Comparison of ENCODE assay signal across 18 cellular contexts in the genomic region with DNA sequence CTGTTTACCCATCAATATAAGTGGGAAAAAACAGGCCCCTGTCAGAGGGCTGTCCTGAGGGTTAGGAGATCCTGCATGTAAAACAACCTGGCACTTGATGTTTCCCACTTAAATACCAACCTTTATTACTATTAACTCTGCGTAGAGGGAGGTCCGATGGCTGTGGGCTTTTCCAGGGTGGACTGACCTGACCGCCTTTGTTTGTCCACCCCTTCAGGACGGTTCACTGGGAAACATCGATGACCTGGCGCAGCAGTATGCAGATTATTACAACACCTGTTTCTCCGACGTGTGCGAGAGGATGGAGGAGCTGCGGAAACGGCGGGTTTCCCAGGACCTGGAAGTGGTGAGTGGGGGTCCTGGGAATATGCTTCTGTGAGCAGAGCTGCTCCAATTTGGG. TPM values are rescaled to one million over a fixed set of nuclear protein-coding genes. Genes with fewer than 3 reads are reported as not detected.
DNase-seq lines count a peak whose midpoint lies in the region; ATAC-seq and TF ChIP-seq lines count a peak whose summit lies in the region.
"Had no signal": no experiment of that assay in that cellular context is flagged by ENCODE, and none has a peak within 500 bp of the region (broad histone marks: within the 10 kb centered on the region; RNA-seq: fewer than 3 reads in every experiment).

No MANE protein-coding gene starts in this region.

- no peak overlapping the region for H4K8ac ChIP-seq in H9 (replicated peaks; ENCODE audit: insufficient read length, low read depth, low read length)

- H3K36me3 Mint-ChIP-seq in H9 (ENCODE audit: insufficient read depth in 1 of 3, low read depth in 3 of 3) (peaks cover 0 to 23% (median 22%) of the 10 kb centered on the region in 3 experiments; a peak in 5 of 7 replicates), osteocyte (ENCODE audit: unreplicated experiment) (peaks cover 16% of the 10 kb centered on the region)

- H3K4me1 ChIP-seq in H9 (ENCODE audit: insufficient read depth, low read length) (peaks cover 3% of the 10 kb centered on the region; the same call in 1 of the 2 replicates), lower lobe of right lung (peaks cover 69% of the 10 kb centered on the region), upper lobe of right lung (peaks cover 34% of the 10 kb centered on the region)
- H3K4me1 ChIP-seq: Caco-2, HAP-1 had no signal

- no CpG with 5 or more reads among the region's 12 CpGs for WGBS in H9 (ENCODE audit: extremely low coverage, insufficient read length, low lambda C conversion rate)

- H3K56ac ChIP-seq in H9 (ENCODE audit: insufficient read length, low read depth, low read length) = no peak overlapping the region

- no peak overlapping the region for H3K4me2 ChIP-seq in H9 (ENCODE audit: insufficient read depth, insufficient read length, low read length)
- H3K4me2 ChIP-seq: A549 had no signal

- H3K18ac ChIP-seq in H9 (ENCODE audit: insufficient read length, low read depth, low read length) = no peak overlapping the region

- H3K9me3 ChIP-seq in H9 (ENCODE audit: control insufficient read depth, low read depth, low read length) (no peaks in the 10 kb centered on the region), lower lobe of right lung (no peaks in the 10 kb centered on the region), upper lobe of right lung (no peaks in the 10 kb centered on the region)
- H3K9me3 ChIP-seq: A549, Caco-2, HAP-1 had no signal

- no peaks in the 10 kb centered on the region for H3K9me3 Mint-ChIP-seq in H9
- no peaks in the 10 kb centered on the region for H3K9me3 Mint-ChIP-seq in osteocyte (ENCODE audit: unreplicated experiment)
- H3K9me3 Mint-ChIP-seq: CD4-positive, alpha-beta T cell had no signal

- ATAC-seq in lower lobe of right lung (peak; percentile 8 to 52), upper lobe of right lung (peak; percentile 5), HG03571 (IDR thresholded peaks at IDR 0.05; ENCODE audit: unreplicated experiment) (no peak)
- ATAC-seq: A549 had no signal

- H3K4me1 Mint-ChIP-seq in H9 (peaks cover 23 to 28% of the 10 kb centered on the region in 2 experiments), osteocyte (ENCODE audit: unreplicated experiment) (peaks cover 14% of the 10 kb centered on the region)

- no peak overlapping the region for H3K4me3 Mint-ChIP-seq in H9
- no peak overlapping the region for H3K4me3 Mint-ChIP-seq in osteocyte (ENCODE audit: unreplicated experiment)
- H3K4me3 Mint-ChIP-seq: CD4-positive, alpha-beta T cell had no signal

- H2BK5ac ChIP-seq in H9 (ENCODE audit: insufficient read length, low read length) = no peak overlapping the region

- H2AK5ac ChIP-seq in H9 (ENCODE audit: insufficient read length, low read length) = no peak overlapping the region

- H4K5ac ChIP-seq in H9 (ENCODE audit: insufficient read length, low read depth, low read length) = no peak overlapping the region

- no peak overlapping the region for H3K23ac ChIP-seq in H9 (ENCODE audit: insufficient read length, low read depth, low read length)

- H3K27ac Mint-ChIP-seq in H9 (peak overlapping the region in 2 of 3 experiments; percentile 81 to 86; a peak in 4 of 7 replicates), osteocyte (ENCODE audit: unreplicated experiment) (no peak overlapping the region)
- H3K27ac Mint-ChIP-seq: CD4-positive, alpha-beta T cell had no signal

- no peak overlapping the region for H3K14ac ChIP-seq in H9 (ENCODE audit: insufficient read depth, low read length)

- DNase-seq in H9 (no peak), lower lobe of right lung (no peak), osteocyte (ENCODE audit: extremely low spot score, unreplicated experiment) (peak; percentile 68), upper lobe of right lung (no peak), NCI-H1048 (lab: John Stamatoyannopoulos, UW) (no peak), H7 (no peak)
- DNase-seq: AML-193; Caco-2; CD4-positive, alpha-beta T cell; DMS153; DMS79 treated with DMSO at 0.1 percent for 48 hours; GF-D8; GOT3 had no signal

- H3K27me3 Mint-ChIP-seq in H9 (ENCODE audit: low read depth) (no peaks in the 10 kb centered on the region), osteocyte (ENCODE audit: unreplicated experiment) (no peaks in the 10 kb centered on the region)

- no peak overlapping the region for H2BK20ac ChIP-seq in H9 (ENCODE audit: low read depth, low read length, poor library complexity, severe bottlenecking)

- H3K79me1 ChIP-seq in H9 (ENCODE audit: insufficient read depth, low read depth, low read length, poor library complexity, severe bottlenecking) = no peaks in the 10 kb centered on the region

- no peak overlapping the region for H3K4ac ChIP-seq in H9 (ENCODE audit: low read depth, low read length)

- H3K79me2 ChIP-seq in H9 (ENCODE audit: insufficient read depth, low read length) = no peaks in the 10 kb centered on the region; the same call in 1 of the 2 replicates

- H4K20me1 ChIP-seq in H9 (ENCODE audit: control insufficient read depth, insufficient read depth, insufficient read length) = no peaks in the 10 kb centered on the region

- TF ChIP-seq CTCF in H9 (conservative IDR thresholded peaks at IDR 0.05) (no peak), lower lobe of right lung (IDR thresholded peaks at IDR 0.05) (no peak), osteocyte (IDR thresholded peaks at IDR 0.05) (no peak), upper lobe of right lung (IDR thresholded peaks at IDR 0.05) (no peak)

- no peak overlapping the region for H2BK120ac ChIP-seq in H9 (ENCODE audit: low read depth, low read length, poor library complexity, severe bottlenecking)

- intact Hi-C loops in lower lobe of right lung (cut with DNase I) = no loop called here
- intact Hi-C loops in upper lobe of right lung (cut with DNase I) = no loop called here

- H3K27me3 ChIP-seq in H9 (ENCODE audit: insufficient read depth, low read length) (no peaks in the 10 kb centered on the region), lower lobe of right lung (ENCODE audit: low read depth) (no peaks in the 10 kb centered on the region), upper lobe of right lung (no peaks in the 10 kb centered on the region), H7 (ENCODE audit: control insufficient read depth, insufficient read depth, low read length) (no peaks in the 10 kb centered on the region)

- H2AFZ ChIP-seq in H9 (ENCODE audit: low read length) = no peak overlapping the region

- H3T11ph ChIP-seq in H9 (ENCODE audit: low read length) = no peak overlapping the region

- H3K27ac ChIP-seq in H9 (ENCODE audit: insufficient read length, low read depth, low read length) = no peak overlapping the region
- H3K27ac ChIP-seq in lower lobe of right lung = no peak overlapping the region
- no peak overlapping the region for H3K27ac ChIP-seq in upper lobe of right lung
- H3K27ac ChIP-seq: 22Rv1, A549, C4-2B had no signal

- no peak overlapping the region for H4K91ac ChIP-seq in H9 (ENCODE audit: insufficient read length, low read depth, low read length)

- no peaks in the 10 kb centered on the region for H3K23me2 ChIP-seq in H9 (ENCODE audit: insufficient read length, low read depth, low read length, poor library complexity, severe bottlenecking)

- H3K4me3 ChIP-seq in lower lobe of right lung = no peak overlapping the region
- H3K4me3 ChIP-seq in upper lobe of right lung = no peak overlapping the region
- no peak overlapping the region for H3K4me3 ChIP-seq in H7 (ENCODE audit: insufficient read depth, low read depth, low read length)
- H3K4me3 ChIP-seq: A549, HAP-1 had no signal

- no peak overlapping the region for H3K9ac ChIP-seq in H9 (ENCODE audit: extremely low read depth, insufficient read length, low read length)

- H3K36me3 ChIP-seq in lower lobe of right lung (peaks cover 13% of the 10 kb centered on the region), upper lobe of right lung (no peaks in the 10 kb centered on the region), H7 (replicated peaks; ENCODE audit: control insufficient read depth, insufficient read depth, low read length) (no peaks in the 10 kb centered on the region)
- H3K36me3 ChIP-seq: HAP-1 had no signal

- H2BK15ac ChIP-seq in H9 (ENCODE audit: low read depth, low read length) = no peak overlapping the region

- no peak overlapping the region for H2BK12ac ChIP-seq in H9 (ENCODE audit: insufficient read length, low read depth, low read length)

RNA-seq across cellular contexts. Expression of a gene that starts 47.3 kb away (rescaled TPM):
- total RNA-seq in H9 (2021) (29.7 and 33.2 TPM in 2 replicates), lower lobe of right lung (103 TPM), osteocyte (70.6 and 75.7 TPM in 2 replicates), upper lobe of right lung (108 TPM)
- total RNA-seq in H7 (2014; rRNA removed; shearing (Covaris generic)) = 11.2 and 15.0 TPM in 2 replicates
